9 cellular contexts compared by ENCODE assay signal in the genomic region with DNA sequence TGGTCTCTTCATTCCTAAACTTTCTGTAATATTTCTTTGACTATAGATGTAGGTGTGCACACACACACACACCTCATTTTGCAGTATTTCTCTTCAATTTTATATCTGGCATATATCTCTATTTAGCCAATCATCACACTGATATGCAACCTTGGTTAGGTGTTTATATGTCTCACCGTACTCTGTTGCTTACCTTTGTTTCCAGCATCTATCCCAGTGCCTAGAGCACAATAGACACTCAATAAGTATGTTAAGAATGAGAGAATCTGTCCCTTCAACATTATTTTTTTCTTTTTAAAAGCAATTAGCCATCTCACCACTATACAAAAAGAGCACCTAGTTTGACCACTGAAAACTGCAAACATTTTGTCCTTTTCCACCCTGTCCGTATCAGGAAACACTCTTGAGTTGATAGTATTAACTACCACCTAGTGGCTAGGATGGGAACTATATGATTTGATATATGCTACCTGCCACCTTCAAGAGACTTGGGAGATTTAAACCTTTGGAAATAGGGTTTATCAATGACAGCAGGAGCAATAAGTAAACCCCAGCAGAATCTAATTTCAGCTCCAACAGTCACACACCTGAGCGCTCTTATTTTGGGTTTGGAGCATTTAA. TPM values are rescaled to one million over a fixed set of nuclear protein-coding genes. Genes with fewer than 3 reads are reported as not detected.
A peak's percentile ranks its signal among the peaks of the same experiment; 100 is the strongest.
DNase-seq lines count a peak whose midpoint lies in the region; TF ChIP-seq lines count a peak whose summit lies in the region.
"Had no signal": no experiment of that assay in that cellular context is flagged by ENCODE, and none has a peak within 500 bp of the region (broad histone marks: within the 10 kb centered on the region; RNA-seq: fewer than 3 reads in every experiment).

No MANE protein-coding gene starts in this region.

- no peak overlapping the region for H2BK120ac ChIP-seq in H9 (ENCODE audit: low read depth, low read length, poor library complexity, severe bottlenecking)

- H2BK12ac ChIP-seq in H9 (ENCODE audit: insufficient read length, low read depth, low read length): no peak overlapping the region

- H2BK5ac ChIP-seq in H9 (ENCODE audit: insufficient read length, low read length): no peak overlapping the region

- no peak overlapping the region for H2BK15ac ChIP-seq in H9 (ENCODE audit: low read depth, low read length)

- DNase-seq in NCI-H2107 treated with DMSO at 0.1 percent for 48 hours (lab: John Stamatoyannopoulos, UW; ENCODE audit: unreplicated experiment) (peak; percentile 15), NCI-H2107 (lab: John Stamatoyannopoulos, UW) (no peak), H9 (no peak), NCI-H460 (ENCODE audit: extremely low read depth, low read depth) (peak; percentile 16), fibroblast of lung (ENCODE audit: low read depth in 2 of 2) (peak; percentile 40 to 51), smooth muscle cell (lab: John Stamatoyannopoulos, UW; ENCODE audit: unreplicated experiment) (no peak), posterior vena cava (ENCODE audit: low spot score) (no peak)
- DNase-seq in activated CD4-positive, alpha-beta T cell treated with anti-CD3 and anti-CD28 coated beads for 1 hour: no peak

- H3K4me1 ChIP-seq in H9 (ENCODE audit: insufficient read depth, low read length) (no peaks in the 10 kb centered on the region), fibroblast of lung (ENCODE audit: control insufficient read depth, extremely low read depth, insufficient read depth, low read length) (no peaks in the 10 kb centered on the region), smooth muscle cell (ENCODE audit: low read depth) (no peaks in the 10 kb centered on the region)
- H3K4me1 ChIP-seq: BLaER1 treated with 17β-estradiol and CSF1 and Interleukin-3, amounts not matched to agents 10 nM and 100 nM had no signal

- H3K36me3 Mint-ChIP-seq in H9 (ENCODE audit: insufficient read depth in 1 of 3, low read depth in 3 of 3): no peaks in the 10 kb centered on the region

- H3K9me3 ChIP-seq in H9 (ENCODE audit: control insufficient read depth, low read depth, low read length): no peaks in the 10 kb centered on the region
- H3K9me3 ChIP-seq in fibroblast of lung (ENCODE audit: control insufficient read depth, insufficient read depth, low read depth, low read length): no peaks in the 10 kb centered on the region
- no peaks in the 10 kb centered on the region for H3K9me3 ChIP-seq in smooth muscle cell (replicated peaks; ENCODE audit: low read depth)
- H3K9me3 ChIP-seq: BLaER1 treated with 17β-estradiol and CSF1 and Interleukin-3, amounts not matched to agents 10 nM and 100 nM had no signal

- no peak overlapping the region for H4K91ac ChIP-seq in H9 (ENCODE audit: insufficient read length, low read depth, low read length)

- H3K27me3 Mint-ChIP-seq in H9 (ENCODE audit: low read depth): no peaks in the 10 kb centered on the region

- H3K9me3 Mint-ChIP-seq in H9: no peaks in the 10 kb centered on the region

- H4K20me1 ChIP-seq in H9 (ENCODE audit: control insufficient read depth, insufficient read depth, insufficient read length) (no peaks in the 10 kb centered on the region), fibroblast of lung (ENCODE audit: control insufficient read depth, extremely low read depth, insufficient read depth, low read length) (no peaks in the 10 kb centered on the region), smooth muscle cell (ENCODE audit: low read depth) (no peaks in the 10 kb centered on the region)
- H4K20me1 ChIP-seq: BLaER1 treated with 17β-estradiol and CSF1 and Interleukin-3, amounts not matched to agents 10 nM and 100 nM had no signal

- H3K79me2 ChIP-seq in H9 (ENCODE audit: insufficient read depth, low read length): no peaks in the 10 kb centered on the region
- no peaks in the 10 kb centered on the region for H3K79me2 ChIP-seq in fibroblast of lung (ENCODE audit: control insufficient read depth, insufficient read depth, low read length)
- no peaks in the 10 kb centered on the region for H3K79me2 ChIP-seq in smooth muscle cell (ENCODE audit: low read depth)

- H3K4me2 ChIP-seq in H9 (ENCODE audit: insufficient read depth, insufficient read length, low read length): no peak overlapping the region
- no peak overlapping the region for H3K4me2 ChIP-seq in fibroblast of lung (ENCODE audit: extremely low read depth, insufficient read depth, low read length)
- H3K4me2 ChIP-seq in smooth muscle cell: no peak overlapping the region
- H3K4me2 ChIP-seq: BLaER1 treated with 17β-estradiol and CSF1 and Interleukin-3, amounts not matched to agents 10 nM and 100 nM had no signal

- peak; percentile 67 for TF ChIP-seq CTCF in H9 (conservative IDR thresholded peaks at IDR 0.05)
- peak; percentile 33 to 52 for TF ChIP-seq CTCF in fibroblast of lung (conservative IDR thresholded peaks at IDR 0.05 in 1 of 2, IDR thresholded peaks at IDR 0.05 in 1 of 2; ENCODE audit: low read depth in 1 of 2, low read length in 2 of 2)
- TF ChIP-seq CTCF in smooth muscle cell (IDR thresholded peaks at IDR 0.05; ENCODE audit: borderline replicate concordance, insufficient read depth, poor library complexity, severe bottlenecking): peak; percentile 46

- no peak overlapping the region for H3K27ac ChIP-seq in H9 (ENCODE audit: insufficient read length, low read depth, low read length)
- no peak overlapping the region for H3K27ac ChIP-seq in fibroblast of lung (ENCODE audit: insufficient read depth, low read length)
- no peak overlapping the region for H3K27ac ChIP-seq in smooth muscle cell (ENCODE audit: low read depth)
- H3K27ac ChIP-seq: BLaER1 treated with 17β-estradiol and CSF1 and Interleukin-3, amounts not matched to agents 10 nM and 100 nM had no signal

- H3K4me1 Mint-ChIP-seq in H9: peaks cover 1 to 2% of the 10 kb centered on the region in 2 experiments; a peak in 1 of 4 replicates

- H3T11ph ChIP-seq in H9 (ENCODE audit: low read length): no peak overlapping the region

- H3K4me3 ChIP-seq in fibroblast of lung (replicated peaks in 1 of 4; ENCODE audit: control extremely low read depth in 1 of 4, insufficient read depth in 1 of 4, low read depth in 3 of 4, low read length in 4 of 4) (no peak overlapping the region), smooth muscle cell (no peak overlapping the region)
- H3K4me3 ChIP-seq: BLaER1 treated with 17β-estradiol and CSF1 and Interleukin-3, amounts not matched to agents 10 nM and 100 nM had no signal

- no peak overlapping the region for H2AK5ac ChIP-seq in H9 (ENCODE audit: insufficient read length, low read length)

- no peak overlapping the region for H3K27ac Mint-ChIP-seq in H9

- no peak overlapping the region for H3K4ac ChIP-seq in H9 (ENCODE audit: low read depth, low read length)

- H3K56ac ChIP-seq in H9 (ENCODE audit: insufficient read length, low read depth, low read length): no peak overlapping the region

- H2AFZ ChIP-seq in H9 (ENCODE audit: low read length) (no peak overlapping the region), fibroblast of lung (ENCODE audit: low read length) (no peak overlapping the region), smooth muscle cell (ENCODE audit: low read depth) (no peak overlapping the region)

- no peak overlapping the region for H3K23ac ChIP-seq in H9 (ENCODE audit: insufficient read length, low read depth, low read length)

- no peaks in the 10 kb centered on the region for H3K23me2 ChIP-seq in H9 (ENCODE audit: insufficient read length, low read depth, low read length, poor library complexity, severe bottlenecking)

- H3F3A ChIP-seq in smooth muscle cell (ENCODE audit: low read depth): no peaks in the 10 kb centered on the region

- WGBS in H9 (ENCODE audit: extremely low coverage, insufficient read length, low lambda C conversion rate): no CpG with 5 or more reads among the region's 3 CpGs
- 63% methylated on average over 3 of the region's 3 CpGs for WGBS in smooth muscle cell (ENCODE audit: low lambda C conversion rate)

- H3K18ac ChIP-seq in H9 (ENCODE audit: insufficient read length, low read depth, low read length): no peak overlapping the region

- H3K79me1 ChIP-seq in H9 (ENCODE audit: insufficient read depth, low read depth, low read length, poor library complexity, severe bottlenecking): no peaks in the 10 kb centered on the region

- no peak overlapping the region for H2BK20ac ChIP-seq in H9 (ENCODE audit: low read depth, low read length, poor library complexity, severe bottlenecking)

- H4K8ac ChIP-seq in H9 (replicated peaks; ENCODE audit: insufficient read length, low read depth, low read length): no peak overlapping the region

- intact Hi-C loops in posterior vena cava (cut with DNase I): no loop called here

- H3K27me3 ChIP-seq in H9 (ENCODE audit: insufficient read depth, low read length) (no peaks in the 10 kb centered on the region), fibroblast of lung (ENCODE audit: control insufficient read depth, insufficient read depth, low read length) (no peaks in the 10 kb centered on the region), smooth muscle cell (ENCODE audit: low read depth) (no peaks in the 10 kb centered on the region)
- H3K27me3 ChIP-seq: BLaER1 treated with 17β-estradiol and CSF1 and Interleukin-3, amounts not matched to agents 10 nM and 100 nM had no signal

- H3K36me3 ChIP-seq in fibroblast of lung (ENCODE audit: control insufficient read depth, insufficient read depth, low read length): no peaks in the 10 kb centered on the region
- no peaks in the 10 kb centered on the region for H3K36me3 ChIP-seq in smooth muscle cell (ENCODE audit: low read depth)
- H3K36me3 ChIP-seq: BLaER1 treated with 17β-estradiol and CSF1 and Interleukin-3, amounts not matched to agents 10 nM and 100 nM had no signal

- no peak overlapping the region for H3K14ac ChIP-seq in H9 (ENCODE audit: insufficient read depth, low read length)

- no peak overlapping the region for H3K4me3 Mint-ChIP-seq in H9

- H4K5ac ChIP-seq in H9 (ENCODE audit: insufficient read length, low read depth, low read length): no peak overlapping the region

- H3K9ac ChIP-seq in H9 (ENCODE audit: extremely low read depth, insufficient read length, low read length) (no peak overlapping the region), fibroblast of lung (ENCODE audit: insufficient read depth, low read length) (no peak overlapping the region), smooth muscle cell (ENCODE audit: low read depth) (no peak overlapping the region)
- H3K9ac ChIP-seq: BLaER1 treated with 17β-estradiol and CSF1 and Interleukin-3, amounts not matched to agents 10 nM and 100 nM had no signal

RNA-seq across cellular contexts. Expression of gene RSPO3, which starts 48.7 kb away (rescaled TPM):
- not detected in 2 replicates for total RNA-seq in H9 (2021)
- total RNA-seq in NCI-H460 (2014; rRNA removed; shearing (Covaris generic)): 10.7 and 11.8 TPM in 2 replicates
- 3.9 and 4.6 TPM in 2 replicates for polyA plus RNA-seq in NCI-H460 (2014; cell fraction: nucleus; rRNA removed)
- 12.4 and 15.4 TPM in 2 replicates for total RNA-seq in fibroblast of lung
- 0.85 and 3.4 TPM in 2 replicates for polyA plus RNA-seq in fibroblast of lung
- 1.2 and 6.9 TPM in 2 replicates for polyA plus RNA-seq in fibroblast of lung (2012)
- 0.94 and 2.0 TPM in 2 replicates for polyA minus RNA-seq in fibroblast of lung (ENCODE audit: low replicate concordance)
- 21.7 and 28.8 TPM in 2 replicates for total RNA-seq in smooth muscle cell
- 70.1 and 74.5 TPM in 2 replicates for polyA plus RNA-seq in smooth muscle cell
- 100 to 1,000 TPM in 1 of 2 donors, 10 to 100 TPM in 1; 77.1 to 101 TPM for total RNA-seq in posterior vena cava

Comparison
In these comparisons a context has a peak if more than half of its experiments do, and no peak if none do; other contexts are left out.
1. DNase-seq: peak in NCI-H2107 treated with DMSO at 0.1 percent for 48 hours (single experiment), NCI-H460 (single experiment) and fibroblast of lung (2 of 2); none in NCI-H2107 (single experiment), H9 (single experiment), smooth muscle cell (single experiment), activated CD4-positive, alpha-beta T cell treated with anti-CD3 and anti-CD28 coated beads for 1 hour (single experiment) and posterior vena cava (single experiment).
2. RNA of gene RSPO3, which starts 48.7 kb away (total RNA-seq): 77.1 to 101 TPM in posterior vena cava, 21.7 to 28.8 TPM in smooth muscle cell, 12.4 to 15.4 TPM in fibroblast of lung and 10.7 to 11.8 TPM in NCI-H460; not detected in H9; every median in the first group is over 10 times any median in the second.
3. Peak in every context shown above with its lines, with median percentiles within 50 percentile points of each other: CTCF ChIP-seq.